In the genomic region with DNA sequence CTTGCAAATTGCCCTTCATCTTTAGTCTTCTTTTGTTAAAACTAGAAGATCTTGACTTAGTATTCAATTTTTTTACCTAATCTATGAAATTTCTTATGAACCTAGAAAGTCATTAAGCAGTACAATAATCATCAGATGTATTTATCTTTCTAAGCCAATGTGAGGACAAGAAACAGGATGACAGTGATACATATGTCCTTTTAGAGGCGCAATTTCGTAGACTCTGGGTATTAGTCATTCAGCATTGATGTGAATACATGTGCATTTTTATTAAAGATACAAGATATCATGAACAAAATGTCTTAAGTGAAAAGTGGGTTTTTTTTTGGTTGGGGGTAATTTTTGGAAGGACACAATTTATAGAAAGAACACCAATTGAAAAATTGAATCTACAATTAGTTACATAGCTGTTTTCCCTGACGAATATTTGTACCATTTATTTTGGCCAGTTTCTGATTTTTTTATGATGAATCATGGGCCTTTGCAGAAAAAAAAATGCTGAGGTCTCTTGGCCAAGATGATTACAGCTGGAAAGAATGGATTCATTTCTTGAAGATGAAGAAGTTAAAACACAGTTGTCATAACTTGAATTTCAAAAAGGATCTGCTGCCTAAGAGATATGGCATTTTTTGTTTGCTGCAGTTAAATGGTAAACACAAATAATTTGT, we compare ENCODE assay signal across 19 cellular contexts. TPM values are rescaled to one million over a fixed set of nuclear protein-coding genes. Genes with fewer than 3 reads are reported as not detected.
DNase-seq lines count a peak whose midpoint lies in the region; ATAC-seq, FAIRE-seq and TF ChIP-seq lines count a peak whose summit lies in the region.
"Had no signal": no experiment of that assay in that cellular context is flagged by ENCODE, and none has a peak within 500 bp of the region (broad histone marks: within the 10 kb centered on the region; RNA-seq: fewer than 3 reads in every experiment).

No MANE protein-coding gene starts in this region.

- ATAC-seq in left ventricle myocardium superior = peak; percentile 35
- ATAC-seq: lower lobe of right lung; stimulated activated naive CD8-positive, alpha-beta T cell treated with anti-CD3 and anti-CD28 coated beads, Interleukin-15, amount 100 ng/mL, for 72 hours had no signal

- BruUV-seq in MCF 10A (replicated peaks; lab: Mats Ljungman, UMichigan) = no TSS peak

- H3K4me3 Mint-ChIP-seq in MCF 10A (ENCODE audit: unreplicated experiment) = no peak overlapping the region
- no peak overlapping the region for H3K4me3 Mint-ChIP-seq in astrocyte (ENCODE audit: unreplicated experiment)
- H3K4me3 Mint-ChIP-seq: neural progenitor cell; stimulated activated naive CD8-positive, alpha-beta T cell treated with anti-CD3 and anti-CD28 coated beads, Interleukin-15, amount 100 ng/mL, for 72 hours had no signal

- no peak for TF ChIP-seq POLR2A in breast epithelium (IDR thresholded peaks at IDR 0.05)
- no peak for TF ChIP-seq POLR2A in esophagus squamous epithelium (IDR thresholded peaks at IDR 0.05)

- peak; percentile 80 for FAIRE-seq in astrocyte (lab: Jason Lieb, UNC)
- no peak for FAIRE-seq in urothelium cell line (lab: Jason Lieb, UNC)
- FAIRE-seq: endothelial cell of umbilical vein had no signal

- H3K27me3 Mint-ChIP-seq in MCF 10A (ENCODE audit: insufficient read depth, unreplicated experiment) = no peaks in the 10 kb centered on the region
- no peaks in the 10 kb centered on the region for H3K27me3 Mint-ChIP-seq in astrocyte (ENCODE audit: low read depth, unreplicated experiment)
- H3K27me3 Mint-ChIP-seq: stimulated activated naive CD8-positive, alpha-beta T cell treated with anti-CD3 and anti-CD28 coated beads, Interleukin-15, amount 100 ng/mL, for 72 hours had no signal

- peaks cover 26% of the 10 kb centered on the region for H3K4me1 Mint-ChIP-seq in MCF 10A (ENCODE audit: insufficient read depth, unreplicated experiment)
- peaks cover 21% of the 10 kb centered on the region for H3K4me1 Mint-ChIP-seq in astrocyte (ENCODE audit: low read depth, unreplicated experiment)
- H3K4me1 Mint-ChIP-seq: neural progenitor cell; stimulated activated naive CD8-positive, alpha-beta T cell treated with anti-CD3 and anti-CD28 coated beads, Interleukin-15, amount 100 ng/mL, for 72 hours had no signal

- POLR2A ChIA-PET in MCF 10A (lab: Yijun Ruan, JAX) = no interaction called here

- no peak overlapping the region for H3K27ac Mint-ChIP-seq in MCF 10A (ENCODE audit: low read depth, unreplicated experiment)
- H3K27ac Mint-ChIP-seq in astrocyte (ENCODE audit: unreplicated experiment) = peak overlapping the region; percentile 93
- H3K27ac Mint-ChIP-seq: neural progenitor cell; stimulated activated naive CD8-positive, alpha-beta T cell treated with anti-CD3 and anti-CD28 coated beads, Interleukin-15, amount 100 ng/mL, for 72 hours had no signal

- WGBS in esophagus squamous epithelium, 2 donors = 63 to 71% methylated on average over 3 of the region's 3 CpGs

- H3K9ac ChIP-seq in astrocyte (ENCODE audit: low read length) = peak overlapping the region; percentile 24
- H3K9ac ChIP-seq: neural progenitor cell had no signal

- CTCF ChIA-PET in MCF 10A (lab: Yijun Ruan, JAX) = no interaction called here

- no peaks in the 10 kb centered on the region for H4K20me1 ChIP-seq in astrocyte (ENCODE audit: insufficient read depth, low read length)

- H3K36me3 ChIP-seq in breast epithelium (no peaks in the 10 kb centered on the region), astrocyte (ENCODE audit: insufficient read depth, low read length) (no peaks in the 10 kb centered on the region), esophagus squamous epithelium (no peaks in the 10 kb centered on the region)
- H3K36me3 ChIP-seq: lower lobe of right lung, neural progenitor cell had no signal

- no peak overlapping the region for H3K4me3 ChIP-seq in breast epithelium
- H3K4me3 ChIP-seq in astrocyte (ENCODE audit: insufficient read depth, low read depth, low read length) = no peak overlapping the region
- no peak overlapping the region for H3K4me3 ChIP-seq in esophagus squamous epithelium
- H3K4me3 ChIP-seq: lower lobe of right lung, neural progenitor cell had no signal

- H3K79me2 ChIP-seq in astrocyte (ENCODE audit: insufficient read depth, low read length) = no peaks in the 10 kb centered on the region

- H3K36me3 Mint-ChIP-seq in MCF 10A (ENCODE audit: insufficient read depth, unreplicated experiment) (no peaks in the 10 kb centered on the region), astrocyte (ENCODE audit: low read depth, unreplicated experiment) (no peaks in the 10 kb centered on the region)
- H3K36me3 Mint-ChIP-seq: neural progenitor cell had no signal

- peak overlapping the region; percentile 67 for H3K4me2 ChIP-seq in astrocyte (ENCODE audit: low read length)
- H3K4me2 ChIP-seq: neural progenitor cell had no signal

- H2AFZ ChIP-seq in astrocyte (ENCODE audit: low read depth, low read length) = no peak overlapping the region
- H2AFZ ChIP-seq: neural progenitor cell had no signal

- intact Hi-C loops in MCF 10A (cut with micrococcal nuclease) = no loop called here
- intact Hi-C loops in breast epithelium (cut with DNase I; ENCODE audit: low total_unique reads) = no loop called here
- intact Hi-C loops in left ventricle myocardium superior (cut with micrococcal nuclease) = no loop called here
- intact Hi-C loops in esophagus squamous epithelium (cut with DNase I) = no loop called here

- H3K9me3 Mint-ChIP-seq in MCF 10A (ENCODE audit: unreplicated experiment) (no peaks in the 10 kb centered on the region), astrocyte (ENCODE audit: unreplicated experiment) (no peaks in the 10 kb centered on the region)
- H3K9me3 Mint-ChIP-seq: neural progenitor cell; stimulated activated naive CD8-positive, alpha-beta T cell treated with anti-CD3 and anti-CD28 coated beads, Interleukin-15, amount 100 ng/mL, for 72 hours had no signal

- DNase-seq in MCF 10A (ENCODE audit: unreplicated experiment) = peak; percentile 44
- DNase-seq in breast epithelium (ENCODE audit: low spot score in 2 of 2) = no peak
- DNase-seq in astrocyte (ENCODE audit: low read depth) = peak; percentile 72
- DNase-seq in left ventricle myocardium superior = no peak
- peak; percentile 13 for DNase-seq in urothelium cell line (ENCODE audit: low spot score)
- DNase-seq in esophagus squamous epithelium (lab: John Stamatoyannopoulos, UW) = no peak
- no peak for DNase-seq in NCI-H187 treated with DMSO at 0.1 percent for 48 hours (lab: John Stamatoyannopoulos, UW)
- DNase-seq in activated CD4-positive, alpha-beta T cell treated with anti-CD3 and anti-CD28 coated beads for 48 hours = no peak
- DNase-seq: activated CD8-positive, alpha-beta memory T cell treated with anti-CD3 and anti-CD28 coated beads for 24 hours; activated gamma-delta T cell; Calu3; H7; lower lobe of right lung; NCI-H2081 treated with DMSO at 0.1 percent for 48 hours; NK-92 treated with Interleukin-12 subunit alpha and Interleukin-12 subunit beta, amount 100 ng/mL, for 24 hours; stimulated activated naive CD8-positive, alpha-beta T cell treated with anti-CD3 and anti-CD28 coated beads, Interleukin-15, amount 100 ng/mL, for 72 hours had no signal

- H3K4me1 ChIP-seq in breast epithelium (no peaks in the 10 kb centered on the region), astrocyte (ENCODE audit: insufficient read depth, low read length) (peaks cover 17% of the 10 kb centered on the region), esophagus squamous epithelium (no peaks in the 10 kb centered on the region)
- H3K4me1 ChIP-seq: neural progenitor cell had no signal

- H3K9me3 ChIP-seq in breast epithelium (no peaks in the 10 kb centered on the region), astrocyte (ENCODE audit: insufficient read depth, low read depth, low read length) (no peaks in the 10 kb centered on the region), esophagus squamous epithelium (no peaks in the 10 kb centered on the region)
- H3K9me3 ChIP-seq: lower lobe of right lung had no signal

- no peaks in the 10 kb centered on the region for H3K27me3 ChIP-seq in breast epithelium
- no peaks in the 10 kb centered on the region for H3K27me3 ChIP-seq in astrocyte (ENCODE audit: insufficient read depth, low read length)
- no peaks in the 10 kb centered on the region for H3K27me3 ChIP-seq in esophagus squamous epithelium
- H3K27me3 ChIP-seq: neural progenitor cell had no signal

- TF ChIP-seq CTCF in MCF 10A (IDR thresholded peaks at IDR 0.05; ENCODE audit: unreplicated experiment) (no peak), breast epithelium (IDR thresholded peaks at IDR 0.05) (no peak), astrocyte (IDR thresholded peaks at IDR 0.05; ENCODE audit: insufficient read depth, low read depth, low read length) (no peak), esophagus squamous epithelium (IDR thresholded peaks at IDR 0.05) (no peak)

- H3K27ac ChIP-seq in breast epithelium (no peak overlapping the region), astrocyte (ENCODE audit: low read depth, low read length) (peak overlapping the region; percentile 63), esophagus squamous epithelium (no peak overlapping the region)
- H3K27ac ChIP-seq: 22Rv1, lower lobe of right lung, neural progenitor cell had no signal

RNA-seq across cellular contexts. Expression of gene AGTR1, which starts 48.9 kb away (rescaled TPM):
- total RNA-seq in MCF 10A (2022) = not detected in 2 replicates
- 10 to 100 TPM; 17.3 to 77.9 (median 20.3) TPM for total RNA-seq in breast epithelium
- total RNA-seq in astrocyte = 0.61 and 0.91 TPM in 2 replicates
- total RNA-seq in left ventricle myocardium superior = 2.2 TPM
- total RNA-seq in esophagus squamous epithelium = 1 to 10 TPM in 3 of 4 donors, not detected in 1; 1.1 to 4.4 (median 4.4) TPM
- total RNA-seq: Calu3, endothelial cell of umbilical vein had no signal

Comparison
In these comparisons a context has a peak if more than half of its experiments do, and no peak if none do; other contexts are left out.
1. DNase-seq: peak in MCF 10A (single experiment), astrocyte (single experiment) and urothelium cell line (single experiment); none in breast epithelium (0 of 2), left ventricle myocardium superior (single experiment), esophagus squamous epithelium (single experiment), NCI-H187 treated with DMSO at 0.1 percent for 48 hours (single experiment) and activated CD4-positive, alpha-beta T cell treated with anti-CD3 and anti-CD28 coated beads for 48 hours (single experiment).